Comparison of ENCODE assay signal across 17 cellular contexts in the genomic region with DNA sequence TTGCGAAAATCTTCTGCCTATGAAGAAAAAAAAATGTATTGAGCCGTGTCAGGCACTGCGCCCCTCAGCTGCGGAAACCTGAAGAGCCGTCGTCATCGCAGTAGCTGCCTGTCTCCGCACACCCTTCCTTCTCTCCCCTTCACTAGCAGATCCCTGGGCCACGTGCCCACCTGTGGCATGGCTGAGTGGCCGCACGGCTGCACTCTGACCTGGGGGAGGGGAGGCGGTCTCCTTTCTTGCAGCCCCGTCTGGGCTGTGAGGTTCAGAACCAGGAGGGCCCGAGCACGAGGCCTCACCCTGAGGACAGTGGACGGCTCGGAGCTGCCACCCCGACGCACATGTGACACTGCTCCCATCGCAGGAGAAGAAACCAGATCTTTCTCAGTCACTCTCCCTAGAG. TPM values are rescaled to one million over a fixed set of nuclear protein-coding genes. Genes with fewer than 3 reads are reported as not detected.
DNase-seq lines count a peak whose midpoint lies in the region; TF ChIP-seq lines count a peak whose summit lies in the region.
"Had no signal": no experiment of that assay in that cellular context is flagged by ENCODE, and none has a peak within 500 bp of the region (broad histone marks: within the 10 kb centered on the region; RNA-seq: fewer than 3 reads in every experiment).

No MANE protein-coding gene starts in this region.

- H3K9me3 Mint-ChIP-seq in chondrocyte (ENCODE audit: low read depth) (no peaks in the 10 kb centered on the region), nephron progenitor cell (no peaks in the 10 kb centered on the region)

- H3K4me3 ChIP-seq in A673 (ENCODE audit: low read depth, low read length, poor library complexity, severe bottlenecking) (no peak overlapping the region), H7 (ENCODE audit: insufficient read depth, low read depth, low read length) (no peak overlapping the region)

- no peaks in the 10 kb centered on the region for H3K4me1 Mint-ChIP-seq in chondrocyte (ENCODE audit: low read depth)
- no peaks in the 10 kb centered on the region for H3K4me1 Mint-ChIP-seq in nephron progenitor cell
- H3K4me1 Mint-ChIP-seq: CD14-positive monocyte had no signal

- H3K27me3 ChIP-seq in A673 (replicated peaks; ENCODE audit: insufficient read depth, low read depth, low read length, poor library complexity), result no peaks in the 10 kb centered on the region
- no peaks in the 10 kb centered on the region for H3K27me3 ChIP-seq in H7 (ENCODE audit: control insufficient read depth, insufficient read depth, low read length)

- DNase-seq in A673 (ENCODE audit: low spot score) (no peak), H7 (peak; percentile 47), chondrocyte (ENCODE audit: low spot score) (no peak), nephron progenitor cell (no peak), iPS-NIHi11 (ENCODE audit: low spot score) (no peak), NCI-H1048 (lab: John Stamatoyannopoulos, UW) (no peak)
- no peak for DNase-seq in stimulated activated CD8-positive, alpha-beta memory T cell treated with anti-CD3 and anti-CD28 coated beads, Interleukin-4, amount 100 ng/mL, for 48 hours
- DNase-seq: AML-193, DND-41, KBM-7, NCI-H1417, NCI-H187, NCI-H2227 treated with DMSO at 0.1 percent for 48 hours, NCI-H510A treated with DMSO at 0.1 percent for 48 hours, NCI-H774, SIG-M5 had no signal

- peaks cover 85% of the 10 kb centered on the region for H3K36me3 ChIP-seq in A673 (ENCODE audit: insufficient read depth, low read length, poor library complexity, severe bottlenecking)
- H3K36me3 ChIP-seq in H7 (replicated peaks; ENCODE audit: control insufficient read depth, insufficient read depth, low read length), result peaks cover 60% of the 10 kb centered on the region

- H3K27me3 Mint-ChIP-seq in chondrocyte (ENCODE audit: low read depth) (no peaks in the 10 kb centered on the region), nephron progenitor cell (ENCODE audit: low read depth, poor library complexity) (no peaks in the 10 kb centered on the region)

- H3K4me1 ChIP-seq in A673 (ENCODE audit: insufficient read depth, low read length, poor library complexity, severe bottlenecking), result peaks cover 14% of the 10 kb centered on the region

- no peak for TF ChIP-seq CTCF in A673 (conservative IDR thresholded peaks at IDR 0.05; ENCODE audit: low read depth, low read length)
- TF ChIP-seq CTCF in chondrocyte (IDR thresholded peaks at IDR 0.05), result no peak
- TF ChIP-seq CTCF in nephron progenitor cell (IDR thresholded peaks at IDR 0.05), result no peak

- intact Hi-C loops in A673 (cut with micrococcal nuclease; ENCODE audit: unreplicated experiment), result no loop called here

- BruUV-seq in A673 (replicated peaks; lab: Mats Ljungman, UMichigan), result no TSS peak

- H3K9me3 ChIP-seq in A673 (ENCODE audit: low read depth, low read length, poor library complexity, severe bottlenecking), result no peaks in the 10 kb centered on the region

- POLR2A ChIA-PET in A673 (lab: Charles Lee; ENCODE audit: low non-redundant PET), result interaction anchor here (0.6 kb wide), 1 partner anchor 73 kb away, joined by 3 read pairs; no protein-coding TSS in a partner anchor

- H3K36me3 Mint-ChIP-seq in chondrocyte (ENCODE audit: low read depth) (peaks cover 57% of the 10 kb centered on the region), nephron progenitor cell (ENCODE audit: low read depth) (peaks cover 89% of the 10 kb centered on the region)

- CTCF ChIA-PET in A673 (lab: Charles Lee), result no interaction called here

- H3K27ac Mint-ChIP-seq in chondrocyte (ENCODE audit: unreplicated experiment), result peak overlapping the region; percentile 32
- H3K27ac Mint-ChIP-seq in nephron progenitor cell, result peak overlapping the region; percentile 93
- H3K27ac Mint-ChIP-seq: CD14-positive monocyte had no signal

- H3K4me3 Mint-ChIP-seq in chondrocyte (ENCODE audit: unreplicated experiment) (no peak overlapping the region), nephron progenitor cell (no peak overlapping the region)
- H3K4me3 Mint-ChIP-seq: CD14-positive monocyte had no signal

- H3K27ac ChIP-seq in A673 (ENCODE audit: low read depth, low read length, poor library complexity, severe bottlenecking), result peak overlapping the region; percentile 82

RNA-seq across cellular contexts. Expression of a gene that starts 24.9 kb away (rescaled TPM):
- 108 and 121 TPM in 2 replicates for total RNA-seq in A673 (2021)
- 125 and 161 TPM in 2 replicates for total RNA-seq in H7 (2014; rRNA removed; shearing (Covaris generic))
- 18.8 to 22.1 TPM (median 19.9 TPM) in 3 replicates for total RNA-seq in chondrocyte

RNA-seq across cellular contexts. Expression of a gene that starts 26.1 kb away (rescaled TPM):
- total RNA-seq in A673 (2021) (103 and 107 TPM in 2 replicates), chondrocyte (94.7 to 96.4 TPM (median 95.9 TPM) in 3 replicates)
- total RNA-seq in H7 (2014; rRNA removed; shearing (Covaris generic)), result 41.5 and 51.4 TPM in 2 replicates

RNA-seq across cellular contexts. Expression of a gene that starts 48.1 kb away (rescaled TPM):
- total RNA-seq in A673 (2021) (52.2 and 52.6 TPM in 2 replicates), chondrocyte (18.5 to 19.5 TPM (median 19.0 TPM) in 3 replicates)
- total RNA-seq in H7 (2014; rRNA removed; shearing (Covaris generic)), result 18.0 and 29.9 TPM in 2 replicates

RNA-seq across cellular contexts. Expression of a gene that starts 48.4 kb away (rescaled TPM):
- 229 and 239 TPM in 2 replicates for total RNA-seq in A673 (2021)
- total RNA-seq in H7 (2014; rRNA removed; shearing (Covaris generic)), result 54.0 and 55.1 TPM in 2 replicates
- total RNA-seq in chondrocyte, result 44.7 to 65.7 TPM (median 48.0 TPM) in 3 replicates
